Comparison of ENCODE assay signal across 8 cellular contexts in the genomic region with DNA sequence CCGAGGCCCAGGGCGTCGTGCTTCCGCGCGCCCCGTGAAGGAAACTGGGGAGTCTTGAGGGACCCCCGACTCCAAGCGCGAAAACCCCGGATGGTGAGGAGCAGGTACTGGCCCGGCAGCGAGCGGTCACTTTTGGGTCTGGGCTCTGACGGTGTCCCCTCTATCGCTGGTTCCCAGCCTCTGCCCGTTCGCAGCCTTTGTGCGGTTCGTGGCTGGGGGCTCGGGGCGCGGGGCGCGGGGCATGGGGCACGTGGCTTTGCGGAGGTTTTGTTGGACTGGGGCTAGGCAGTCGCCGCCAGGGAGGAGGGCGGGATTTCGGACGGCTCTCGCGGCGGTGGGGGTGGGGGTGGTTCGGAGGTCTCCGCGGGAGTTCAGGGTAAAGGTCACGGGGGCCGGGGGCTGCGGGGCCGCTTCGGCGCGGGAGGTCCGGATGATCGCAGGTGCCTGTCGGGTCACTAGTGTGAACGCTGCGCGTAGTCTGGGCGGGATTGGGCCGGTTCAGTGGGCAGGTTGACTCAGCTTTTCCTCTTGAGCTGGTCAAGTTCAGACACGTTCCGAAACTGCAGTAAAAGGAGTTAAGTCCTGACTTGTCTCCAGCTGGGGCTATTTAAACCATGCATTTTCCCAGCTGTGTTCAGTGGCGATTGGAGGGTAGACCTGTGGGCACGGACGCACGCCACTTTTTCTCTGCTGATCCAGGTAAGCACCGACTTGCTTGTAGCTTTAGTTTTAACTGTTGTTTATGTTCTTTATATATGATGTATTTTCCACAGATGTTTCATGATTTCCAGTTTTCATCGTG. TPM values are rescaled to one million over a fixed set of nuclear protein-coding genes. Genes with fewer than 3 reads are reported as not detected.
DNase-seq lines count a peak whose midpoint lies in the region; ATAC-seq and TF ChIP-seq lines count a peak whose summit lies in the region.

No MANE protein-coding gene starts in this region.

- no peak for TF ChIP-seq CTCF in activated B cell treated with CpG ODN at 0.5 μM for 24 hours (IDR thresholded peaks at IDR 0.05)

- peak; percentile 87 for DNase-seq in AG08395 (ENCODE audit: low spot score)
- peak; percentile 95 for DNase-seq in NCI-H2196 treated with DMSO at 0.1 percent for 48 hours (lab: John Stamatoyannopoulos, UW; ENCODE audit: unreplicated experiment)
- DNase-seq in activated B cell treated with CpG ODN at 0.5 μM for 24 hours, result peak; percentile 63
- DNase-seq in central memory CD4-positive, alpha-beta T cell, result peak; percentile 17
- peak; percentile 98 for DNase-seq in islet precursor cell
- DNase-seq in stimulated activated CD4-positive, alpha-beta T cell treated with anti-CD3 and anti-CD28 coated beads, Interleukin-12 subunit alpha, Interleukin-12 subunit beta, amount 100 ng/mL, for 4 hours, result peak; percentile 49

- H3K9me3 Mint-ChIP-seq in activated B cell treated with CpG ODN at 0.5 μM for 24 hours, result no peaks in the 10 kb centered on the region

- H3K36me3 Mint-ChIP-seq in activated B cell treated with CpG ODN at 0.5 μM for 24 hours (ENCODE audit: low read depth), result peaks cover 49% of the 10 kb centered on the region

- peak overlapping the region; percentile 98 for H3K27ac Mint-ChIP-seq in activated B cell treated with CpG ODN at 0.5 μM for 24 hours

- peaks cover 24% of the 10 kb centered on the region for H3K4me1 Mint-ChIP-seq in activated B cell treated with CpG ODN at 0.5 μM for 24 hours

- POLR2A ChIA-PET in activated B cell treated with CpG ODN at 0.5 μM for 24 hours (lab: Charles Lee), result interaction anchor here (0.8 to 3.1 kb wide), 18 partner anchors 9 to 1540 kb away, joined by 3 to 62 read pairs (median 6); a partner anchor contains a TSS

- intact Hi-C loops in activated B cell treated with CpG ODN at 0.5 μM for 24 hours (cut with micrococcal nuclease), result loop anchor here (1.0 to 10.0 kb wide), 11 partner anchors 22 to 930 kb away; a partner anchor contains a TSS

- CTCF ChIA-PET in activated B cell treated with CpG ODN at 0.5 μM for 24 hours (lab: Charles Lee), result interaction anchor here (0.9 to 1.0 kb wide), 4 partner anchors 12 to 56 kb away, joined by 3 to 5 read pairs (median 4); no protein-coding TSS in a partner anchor

- peak overlapping the region; percentile 92 for H3K4me3 Mint-ChIP-seq in activated B cell treated with CpG ODN at 0.5 μM for 24 hours

- peak; percentile 65 for ATAC-seq in GM18909 (IDR thresholded peaks at IDR 0.05; ENCODE audit: poor library complexity, unreplicated experiment)
- peak; percentile 48 for ATAC-seq in HG03159 (IDR thresholded peaks at IDR 0.05; ENCODE audit: unreplicated experiment)
- ATAC-seq in activated B cell treated with CpG ODN at 0.5 μM for 24 hours (ENCODE audit: low read depth), result peak; percentile 46

- no peaks in the 10 kb centered on the region for H3K27me3 Mint-ChIP-seq in activated B cell treated with CpG ODN at 0.5 μM for 24 hours

RNA-seq across cellular contexts. Expression of a gene that starts 0.6 kb away (rescaled TPM):
- 69.8 and 90.8 TPM in 2 replicates for total RNA-seq in activated B cell treated with CpG ODN at 0.5 μM for 24 hours

Comparison
In these comparisons a context has a peak if more than half of its experiments do, and no peak if none do; other contexts are left out.
1. Peak in every context shown above with its lines: DNase-seq and ATAC-seq.
2. DNase-seq: peak in every context shown above with its lines; median percentile 98 in islet precursor cell; 95 in NCI-H2196 treated with DMSO at 0.1 percent for 48 hours; 87 in AG08395; 63 in activated B cell treated with CpG ODN at 0.5 μM for 24 hours; 49 in stimulated activated CD4-positive, alpha-beta T cell treated with anti-CD3 and anti-CD28 coated beads, Interleukin-12 subunit alpha, Interleukin-12 subunit beta, amount 100 ng/mL, for 4 hours; 17 in central memory CD4-positive, alpha-beta T cell.